18 cellular contexts compared by ENCODE assay signal in the genomic region with DNA sequence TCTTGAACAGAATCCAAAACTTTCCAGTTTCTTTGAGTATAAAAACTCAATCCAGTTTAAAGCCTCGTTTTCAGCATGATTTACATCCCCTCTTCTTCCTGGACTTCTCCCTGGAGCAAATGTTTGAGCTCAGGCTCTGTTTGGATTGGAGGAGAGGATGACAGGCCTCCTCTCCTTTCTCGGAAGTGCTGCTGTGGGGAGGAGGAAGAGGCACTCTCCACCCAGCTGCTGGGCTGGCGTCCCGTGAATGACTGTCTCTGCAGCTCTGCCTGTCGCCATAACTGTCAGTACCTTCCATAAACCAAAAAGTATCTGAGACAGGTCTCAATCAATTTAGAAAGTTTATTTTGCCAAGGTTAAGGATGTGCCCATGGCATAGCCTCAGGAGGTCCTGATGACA.
"Had no signal": no experiment of that assay in that cellular context is flagged by ENCODE, and none has a peak within 500 bp of the region (broad histone marks: within the 10 kb centered on the region; RNA-seq: fewer than 3 reads in every experiment).

No MANE protein-coding gene starts in this region.

- H3K27ac ChIP-seq: dorsolateral prefrontal cortex, psoas muscle, uterus, VCaP had no signal

- H3K36me3 ChIP-seq: uterus had no signal

- H3K9me3 ChIP-seq: psoas muscle, uterus had no signal

- ATAC-seq: activated T-cell treated with anti-CD3 and anti-CD28 coated beads, Interleukin-2, amount 50 U/mL, for 72 hours; esophagus mucosa; naive thymus-derived CD4-positive, alpha-beta T cell; stimulated activated naive CD8-positive, alpha-beta T cell treated with anti-CD3 and anti-CD28 coated beads, Interleukin-15, amount 100 ng/mL, for 72 hours; T-cell had no signal

- H3K27me3 ChIP-seq: dorsolateral prefrontal cortex, uterus had no signal

- H3K4me1 ChIP-seq: psoas muscle, uterus had no signal

- H3K4me3 ChIP-seq: dorsolateral prefrontal cortex, psoas muscle, uterus had no signal

- DNase-seq: activated CD4-positive, alpha-beta memory T cell treated with anti-CD3 and anti-CD28 coated beads for 36 hours; activated naive CD8-positive, alpha-beta T cell treated with anti-CD3 and anti-CD28 coated beads, Interleukin-2, amount 10 ng/mL, durations not matched to agents 7 days and 5 days; activated T-cell treated with anti-CD3 and anti-CD28 coated beads, Interleukin-2, amount 50 U/mL, for 72 hours; anterior cingulate cortex; dorsolateral prefrontal cortex; islet precursor cell; midbrain; naive thymus-derived CD4-positive, alpha-beta T cell; occipital lobe; stimulated activated CD4-positive, alpha-beta T cell treated with anti-CD3 and anti-CD28 coated beads, Interleukin-15, amount 100 ng/mL, for 24 hours; stimulated activated CD4-positive, alpha-beta T cell treated with anti-CD3 and anti-CD28 coated beads, Interleukin-4, amount 100 ng/mL, for 4 hours; stimulated activated naive CD8-positive, alpha-beta T cell treated with anti-CD3 and anti-CD28 coated beads, Interleukin-15, amount 100 ng/mL, for 72 hours; T-cell; T1000; uterus had no signal
